Comparison of ENCODE assay signal across 25 cellular contexts in genomic region chr12:108578264-108578663, GRCh38. TPM values are rescaled to one million over a fixed set of nuclear protein-coding genes. Genes with fewer than 3 reads are reported as not detected.
A peak's percentile ranks its signal among the peaks of the same experiment; 100 is the strongest.
DNase-seq lines count a peak whose midpoint lies in the region; ATAC-seq and TF ChIP-seq lines count a peak whose summit lies in the region.
"Had no signal": no experiment of that assay in that cellular context is flagged by ENCODE, and none has a peak within 500 bp of the region (broad histone marks: within the 10 kb centered on the region; RNA-seq: fewer than 3 reads in every experiment).

No MANE protein-coding gene starts in this region.

- no peak overlapping the region for H3K9ac ChIP-seq in PC-3 (ENCODE audit: low read length)
- H3K9ac ChIP-seq: BLaER1 treated with 17β-estradiol and CSF1 and Interleukin-3, amounts not matched to agents 10 nM and 100 nM had no signal

- no peak for ATAC-seq in stimulated activated naive CD8-positive, alpha-beta T cell treated with anti-CD3 and anti-CD28 coated beads, Interleukin-15, Interleukin-2, amounts not matched to agents 100 U/mL and 50 U/mL, for 24 hours
- ATAC-seq in GM19463 (IDR thresholded peaks at IDR 0.05; ENCODE audit: unreplicated experiment) = no peak
- no peak for ATAC-seq in PC-3
- ATAC-seq: A549 had no signal

- no peak overlapping the region for H3K4me2 ChIP-seq in PC-3 (ENCODE audit: low read length)
- H3K4me2 ChIP-seq: A549 had no signal

- no peaks in the 10 kb centered on the region for H3K4me1 ChIP-seq in PC-3 (ENCODE audit: insufficient read depth, low read length)
- H3K4me1 ChIP-seq in ovary (ENCODE audit: insufficient read depth) = no peaks in the 10 kb centered on the region
- H3K4me1 ChIP-seq: A549, HAP-1, Peyer's patch had no signal

- no peak for TF ChIP-seq EP300 in ovary (IDR thresholded peaks at IDR 0.05)

- H2AFZ ChIP-seq in PC-3 (ENCODE audit: low read length) = no peak overlapping the region

- H3K27me3 ChIP-seq in PC-3 (ENCODE audit: low read length) = no peaks in the 10 kb centered on the region
- no peaks in the 10 kb centered on the region for H3K27me3 ChIP-seq in ovary
- H3K27me3 ChIP-seq: BLaER1 treated with 17β-estradiol and CSF1 and Interleukin-3, amounts not matched to agents 10 nM and 100 nM; Peyer's patch had no signal

- H3K36me3 Mint-ChIP-seq in stimulated activated naive CD8-positive, alpha-beta T cell treated with anti-CD3 and anti-CD28 coated beads, Interleukin-15, Interleukin-2, amounts not matched to agents 100 ng/mL and 50 ng/mL, for 24 hours (ENCODE audit: low read depth) = no peaks in the 10 kb centered on the region
- no peaks in the 10 kb centered on the region for H3K36me3 Mint-ChIP-seq in dendritic cell treated with granulocyte-macrophage colony-stimulating factor and Interleukin-4, amounts not matched to agents 40 ng/mL and 50 ng/mL, for 4 days (ENCODE audit: low read depth)
- H3K36me3 Mint-ChIP-seq in nephron (ENCODE audit: low read depth) = no peaks in the 10 kb centered on the region

- no peak for DNase-seq in stimulated activated naive CD8-positive, alpha-beta T cell treated with anti-CD3 and anti-CD28 coated beads, Interleukin-15, Interleukin-2, amounts not matched to agents 100 U/mL and 50 U/mL, for 24 hours
- DNase-seq in PC-3 (no peak), ovary (no peak)
- DNase-seq: AML-193; CD4-positive, alpha-beta T cell; DMS79; EL; GDM1; GOT3; NCI-H1092; NCI-H1417 treated with DMSO at 0.1 percent for 48 hours; NCI-H1694 treated with DMSO at 0.1 percent for 48 hours; NCI-H2081; NCI-H2227 treated with DMSO at 0.1 percent for 48 hours; NCI-H526 treated with DMSO at 0.1 percent for 48 hours; SHP77 treated with DMSO at 0.1 percent for 48 hours had no signal

- 69 to 98% (median 95%) methylated on average over 2 of the region's 2 CpGs for WGBS in ovary, 3 donors

- CTCF ChIA-PET in PC-3 (lab: Charles Lee) = no interaction called here

- TF ChIP-seq CTCF in nephron (IDR thresholded peaks at IDR 0.05; ENCODE audit: unreplicated experiment in 3 of 3) (no peak), PC-3 (conservative IDR thresholded peaks at IDR 0.05; ENCODE audit: low read depth, low read length) (no peak), ovary (IDR thresholded peaks at IDR 0.05) (no peak)

- H3K4me3 Mint-ChIP-seq in stimulated activated naive CD8-positive, alpha-beta T cell treated with anti-CD3 and anti-CD28 coated beads, Interleukin-15, Interleukin-2, amounts not matched to agents 100 ng/mL and 50 ng/mL, for 24 hours = no peak overlapping the region
- no peak overlapping the region for H3K4me3 Mint-ChIP-seq in dendritic cell treated with granulocyte-macrophage colony-stimulating factor and Interleukin-4, amounts not matched to agents 40 ng/mL and 50 ng/mL, for 4 days
- no peak overlapping the region for H3K4me3 Mint-ChIP-seq in nephron
- H3K4me3 Mint-ChIP-seq: CD4-positive, alpha-beta T cell had no signal

- H3K79me2 ChIP-seq in PC-3 (ENCODE audit: low read length) = no peaks in the 10 kb centered on the region

- H3K4me3 ChIP-seq in PC-3 (ENCODE audit: low read length) = no peak overlapping the region
- no peak overlapping the region for H3K4me3 ChIP-seq in ovary
- H3K4me3 ChIP-seq: A549; BLaER1 treated with 17β-estradiol and CSF1 and Interleukin-3, amounts not matched to agents 10 nM and 100 nM; HAP-1; Peyer's patch had no signal

- no peaks in the 10 kb centered on the region for H3K9me2 ChIP-seq in PC-3 (replicated peaks; ENCODE audit: low read length)

- H3K9me3 ChIP-seq in PC-3 (ENCODE audit: low read length) (no peaks in the 10 kb centered on the region), ovary (no peaks in the 10 kb centered on the region)
- H3K9me3 ChIP-seq: A549; BLaER1 treated with 17β-estradiol and CSF1 and Interleukin-3, amounts not matched to agents 10 nM and 100 nM; HAP-1; Peyer's patch had no signal

- intact Hi-C loops in dendritic cell treated with granulocyte-macrophage colony-stimulating factor and Interleukin-4, amounts not matched to agents 40 ng/mL and 50 ng/mL, for 4 days (cut with micrococcal nuclease) = no loop called here
- intact Hi-C loops in PC-3 (cut with micrococcal nuclease) (no loop called here), ovary (cut with DNase I) (loop anchor here in 1 of 4 donors (5.0 kb wide), 1 partner anchor 514 kb away; the partner anchor contains the start of gene ALKBH2)

- no peaks in the 10 kb centered on the region for H4K20me1 ChIP-seq in PC-3 (ENCODE audit: low read length)
- H4K20me1 ChIP-seq: BLaER1 treated with 17β-estradiol and CSF1 and Interleukin-3, amounts not matched to agents 10 nM and 100 nM had no signal

- no peak for TF ChIP-seq POLR2A in ovary (IDR thresholded peaks at IDR 0.05)

- H3K9me3 Mint-ChIP-seq in stimulated activated naive CD8-positive, alpha-beta T cell treated with anti-CD3 and anti-CD28 coated beads, Interleukin-15, Interleukin-2, amounts not matched to agents 100 ng/mL and 50 ng/mL, for 24 hours = peaks cover 6% of the 10 kb centered on the region
- H3K9me3 Mint-ChIP-seq in dendritic cell treated with granulocyte-macrophage colony-stimulating factor and Interleukin-4, amounts not matched to agents 40 ng/mL and 50 ng/mL, for 4 days = peaks cover 6% of the 10 kb centered on the region
- H3K9me3 Mint-ChIP-seq in nephron = no peaks in the 10 kb centered on the region
- H3K9me3 Mint-ChIP-seq: CD4-positive, alpha-beta T cell had no signal

- H3K36me3 ChIP-seq in PC-3 (ENCODE audit: low read depth, low read length) (no peaks in the 10 kb centered on the region), ovary (no peaks in the 10 kb centered on the region)
- H3K36me3 ChIP-seq: BLaER1 treated with 17β-estradiol and CSF1 and Interleukin-3, amounts not matched to agents 10 nM and 100 nM; HAP-1; Peyer's patch had no signal

- POLR2A ChIA-PET in PC-3 (lab: Charles Lee; ENCODE audit: unreplicated experiment) = no interaction called here

- no peaks in the 10 kb centered on the region for H3K27me3 Mint-ChIP-seq in stimulated activated naive CD8-positive, alpha-beta T cell treated with anti-CD3 and anti-CD28 coated beads, Interleukin-15, Interleukin-2, amounts not matched to agents 100 ng/mL and 50 ng/mL, for 24 hours
- no peaks in the 10 kb centered on the region for H3K27me3 Mint-ChIP-seq in dendritic cell treated with granulocyte-macrophage colony-stimulating factor and Interleukin-4, amounts not matched to agents 40 ng/mL and 50 ng/mL, for 4 days
- H3K27me3 Mint-ChIP-seq in nephron (ENCODE audit: low read depth) = peaks cover 4% of the 10 kb centered on the region
- H3K27me3 Mint-ChIP-seq: CD4-positive, alpha-beta T cell had no signal

- H3K27ac ChIP-seq in PC-3 (ENCODE audit: low read length) (no peak overlapping the region), ovary (no peak overlapping the region)
- H3K27ac ChIP-seq: A549, Peyer's patch had no signal

- H3K27ac Mint-ChIP-seq in stimulated activated naive CD8-positive, alpha-beta T cell treated with anti-CD3 and anti-CD28 coated beads, Interleukin-15, Interleukin-2, amounts not matched to agents 100 ng/mL and 50 ng/mL, for 24 hours = peak overlapping the region; percentile 36
- peak overlapping the region; percentile 50 for H3K27ac Mint-ChIP-seq in dendritic cell treated with granulocyte-macrophage colony-stimulating factor and Interleukin-4, amounts not matched to agents 40 ng/mL and 50 ng/mL, for 4 days
- peak overlapping the region; percentile 88 to 96 (median 90) for H3K27ac Mint-ChIP-seq in nephron
- H3K27ac Mint-ChIP-seq: CD4-positive, alpha-beta T cell had no signal

- H3K4me1 Mint-ChIP-seq in stimulated activated naive CD8-positive, alpha-beta T cell treated with anti-CD3 and anti-CD28 coated beads, Interleukin-15, Interleukin-2, amounts not matched to agents 100 ng/mL and 50 ng/mL, for 24 hours (ENCODE audit: low read depth) = peaks cover 38% of the 10 kb centered on the region
- no peaks in the 10 kb centered on the region for H3K4me1 Mint-ChIP-seq in dendritic cell treated with granulocyte-macrophage colony-stimulating factor and Interleukin-4, amounts not matched to agents 40 ng/mL and 50 ng/mL, for 4 days (ENCODE audit: low read depth)
- H3K4me1 Mint-ChIP-seq in nephron = peaks cover 51% of the 10 kb centered on the region

- H3F3A ChIP-seq in PC-3 (ENCODE audit: low read length, unreplicated experiment) = no peaks in the 10 kb centered on the region

- BruUV-seq in PC-3 (replicated peaks; lab: Mats Ljungman, UMichigan) = no TSS peak

RNA-seq across cellular contexts. Expression of gene ISCU, which starts 15.9 kb away (rescaled TPM):
- total RNA-seq in PC-3 (2014; rRNA removed) (120 and 181 TPM in 2 replicates), ovary (100 to 1,000 TPM; 110 to 238 (median 156) TPM)
- 100 to 1,000 TPM; 207 to 298 TPM for polyA plus RNA-seq in ovary

RNA-seq across cellular contexts. Expression of gene SART3, which starts 17.3 kb away (rescaled TPM):
- total RNA-seq in PC-3 (2014; rRNA removed) = 148 and 165 TPM in 2 replicates
- 10 to 100 TPM; 44.5 to 55.3 (median 48.3) TPM for total RNA-seq in ovary
- 10 to 100 TPM; 27.9 to 36.2 TPM for polyA plus RNA-seq in ovary

RNA-seq across cellular contexts. Expression of gene TMEM119, which starts 19.6 kb away (rescaled TPM):
- total RNA-seq in PC-3 (2014; rRNA removed) (not detected in 2 replicates), ovary (1 to 10 TPM in 5 of 7 donors, under 1 TPM in 2; 0.25 to 3.9 (median 1.7) TPM)
- polyA plus RNA-seq in ovary = 10 to 100 TPM in 1 of 2 donors, 1 to 10 TPM in 1; 2.0 to 12.3 TPM
- total RNA-seq: NCI-H460 had no signal
- polyA plus RNA-seq: A549 had no signal

RNA-seq across cellular contexts. Expression of gene SELPLG, which starts 55.4 kb away (rescaled TPM):
- 0.63 and 0.73 TPM in 2 replicates for total RNA-seq in PC-3 (2014; rRNA removed)
- 1 to 10 TPM; 1.1 to 8.4 (median 2.9) TPM for total RNA-seq in ovary
- 1 to 10 TPM; 1.8 to 5.1 TPM for polyA plus RNA-seq in ovary
- total RNA-seq: NCI-H460 had no signal

Comparison
In these comparisons a context has a peak if more than half of its experiments do, and no peak if none do; other contexts are left out.
1. H3K27ac Mint-ChIP-seq: peak in every context shown above with its lines; median percentile 90 in nephron; 50 in dendritic cell treated with granulocyte-macrophage colony-stimulating factor and Interleukin-4, amounts not matched to agents 40 ng/mL and 50 ng/mL, for 4 days; 36 in stimulated activated naive CD8-positive, alpha-beta T cell treated with anti-CD3 and anti-CD28 coated beads, Interleukin-15, Interleukin-2, amounts not matched to agents 100 ng/mL and 50 ng/mL, for 24 hours.